ENCODE assay signal across 17 cellular contexts in genomic region chr19:5407356-5407755, GRCh38. TPM values are rescaled to one million over a fixed set of nuclear protein-coding genes. Genes with fewer than 3 reads are reported as not detected.
DNase-seq lines count a peak whose midpoint lies in the region; ATAC-seq lines count a peak whose summit lies in the region.
"Had no signal": no experiment of that assay in that cellular context is flagged by ENCODE, and none has a peak within 500 bp of the region (broad histone marks: within the 10 kb centered on the region; RNA-seq: fewer than 3 reads in every experiment).

No MANE protein-coding gene starts in this region.

- DNase-seq in NCI-H82 (lab: John Stamatoyannopoulos, UW) (peak; percentile 58), NCI-H82 treated with DMSO at 0.1 percent for 48 hours (lab: John Stamatoyannopoulos, UW; ENCODE audit: unreplicated experiment) (no peak), NCI-H2171 (lab: John Stamatoyannopoulos, UW) (peak; percentile 29), middle frontal gyrus (ENCODE audit: extremely low spot score, low spot score) (peak; percentile 13)
- no peak for DNase-seq in activated naive CD4-positive, alpha-beta T cell treated with anti-CD3 and anti-CD28 coated beads, Interleukin-2, amount 50 U/mL, for 72 hours (ENCODE audit: low spot score in 2 of 2)
- DNase-seq: HCEC 1CT; left colon; naive thymus-derived CD4-positive, alpha-beta T cell; NCI-H2107; retina; stimulated activated CD4-positive, alpha-beta T cell treated with anti-CD3 and anti-CD28 coated beads, Interleukin-2, amount 100 ng/mL, for 48 hours; stimulated activated naive B cell treated with anti-CD40 and anti-IgM and Interleukin-4, amounts not matched to agents 10 μg/mL and 1 μg/mL and 100 μg/mL, for 72 hours had no signal

- H3K36me3 Mint-ChIP-seq in activated naive CD4-positive, alpha-beta T cell treated with anti-CD3 and anti-CD28 coated beads, Interleukin-2, amount 50 U/mL, for 72 hours = peaks cover 9 to 10% of the 10 kb centered on the region in 2 donors

- ATAC-seq in GM19351 (IDR thresholded peaks at IDR 0.05; ENCODE audit: unreplicated experiment) = no peak
- ATAC-seq in activated naive CD4-positive, alpha-beta T cell treated with anti-CD3 and anti-CD28 coated beads, Interleukin-2, amount 50 U/mL, for 72 hours = no peak
- no peak for ATAC-seq in HG02852 (IDR thresholded peaks at IDR 0.05; ENCODE audit: unreplicated experiment)
- ATAC-seq: left colon; naive thymus-derived CD4-positive, alpha-beta T cell; stimulated activated naive B cell treated with anti-CD40 and anti-IgM and Interleukin-4, amounts not matched to agents 10 μg/mL and 1 μg/mL and 100 μg/mL, for 72 hours had no signal

- no peak overlapping the region for H3K27ac Mint-ChIP-seq in activated naive CD4-positive, alpha-beta T cell treated with anti-CD3 and anti-CD28 coated beads, Interleukin-2, amount 50 U/mL, for 72 hours
- H3K27ac Mint-ChIP-seq: dendritic cell treated with granulocyte-macrophage colony-stimulating factor and Interleukin-4, amounts not matched to agents 40 ng/mL and 50 ng/mL, for 4 days; naive thymus-derived CD4-positive, alpha-beta T cell; stimulated activated naive B cell treated with anti-CD40 and anti-IgM and Interleukin-4, amounts not matched to agents 10 μg/mL and 1 μg/mL and 100 μg/mL, for 72 hours had no signal

- peak overlapping the region; percentile 30 for H3K27ac ChIP-seq in angular gyrus (ENCODE audit: low read depth, low read length)
- H3K27ac ChIP-seq: SJSA1 had no signal

- H3K9me3 Mint-ChIP-seq in activated naive CD4-positive, alpha-beta T cell treated with anti-CD3 and anti-CD28 coated beads, Interleukin-2, amount 50 U/mL, for 72 hours = peaks cover 24% of the 10 kb centered on the region in 2 donors
- H3K9me3 Mint-ChIP-seq: dendritic cell treated with granulocyte-macrophage colony-stimulating factor and Interleukin-4, amounts not matched to agents 40 ng/mL and 50 ng/mL, for 4 days had no signal

RNA-seq across cellular contexts. Expression of gene ZNRF4, which starts 47.9 kb away (rescaled TPM):
- total RNA-seq in activated naive CD4-positive, alpha-beta T cell treated with anti-CD3 and anti-CD28 coated beads, Interleukin-2, amount 50 U/mL, for 72 hours = not detected
- total RNA-seq: left colon; naive thymus-derived CD4-positive, alpha-beta T cell; SJSA1 had no signal

Comparison
In these comparisons a context has a peak if more than half of its experiments do, and no peak if none do; other contexts are left out.
1. DNase-seq: peak in NCI-H82 (single experiment), NCI-H2171 (single experiment) and middle frontal gyrus (single experiment); none in NCI-H82 treated with DMSO at 0.1 percent for 48 hours (single experiment) and activated naive CD4-positive, alpha-beta T cell treated with anti-CD3 and anti-CD28 coated beads, Interleukin-2, amount 50 U/mL, for 72 hours (0 of 2).